ENCODE assay signal across 2 cellular contexts in the genomic region with DNA sequence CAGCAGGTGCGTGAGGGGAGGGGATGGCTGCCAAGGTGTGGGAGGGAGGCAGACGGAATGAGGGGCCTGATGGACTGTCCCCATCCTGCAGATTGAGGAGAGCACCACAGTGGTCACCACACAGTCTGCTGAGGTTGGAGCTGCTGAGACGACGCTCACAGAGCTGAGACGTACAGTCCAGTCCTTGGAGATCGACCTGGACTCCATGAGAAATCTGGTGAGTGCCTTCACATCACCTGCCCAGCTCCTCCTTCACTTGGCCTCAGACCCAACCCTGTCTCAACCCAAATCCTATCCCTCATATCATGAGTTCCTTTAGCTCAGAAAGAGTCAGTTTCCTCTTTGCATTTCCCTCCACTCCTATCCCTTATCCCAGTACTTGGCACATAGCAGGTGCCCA.
TF ChIP-seq lines count a peak whose summit lies in the region.

No MANE protein-coding gene starts in this region.

TF ChIP-seq in A549, 52 proteins besides CTCF, POLR2A, EP300 and RAD21:
- peak; percentile 25; the same call in 1 of the 2 replicates for TF ChIP-seq GATA3 (IDR thresholded peaks at IDR 0.05; ENCODE audit: borderline replicate concordance)
- TF ChIP-seq, protein P1, sequence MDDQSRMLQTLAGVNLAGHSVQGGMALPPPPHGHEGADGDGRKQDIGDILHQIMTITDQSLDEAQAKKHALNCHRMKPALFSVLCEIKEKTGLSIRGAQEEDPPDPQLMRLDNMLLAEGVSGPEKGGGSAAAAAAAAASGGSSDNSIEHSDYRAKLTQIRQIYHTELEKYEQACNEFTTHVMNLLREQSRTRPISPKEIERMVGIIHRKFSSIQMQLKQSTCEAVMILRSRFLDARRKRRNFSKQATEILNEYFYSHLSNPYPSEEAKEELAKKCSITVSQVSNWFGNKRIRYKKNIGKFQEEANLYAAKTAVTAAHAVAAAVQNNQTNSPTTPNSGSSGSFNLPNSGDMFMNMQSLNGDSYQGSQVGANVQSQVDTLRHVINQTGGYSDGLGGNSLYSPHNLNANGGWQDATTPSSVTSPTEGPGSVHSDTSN (IDR thresholded peaks at IDR 0.05), result 0 out of 2 replicates have a peak, but pooled peaks have one; percentile 6
- TF ChIP-seq, protein P2, sequence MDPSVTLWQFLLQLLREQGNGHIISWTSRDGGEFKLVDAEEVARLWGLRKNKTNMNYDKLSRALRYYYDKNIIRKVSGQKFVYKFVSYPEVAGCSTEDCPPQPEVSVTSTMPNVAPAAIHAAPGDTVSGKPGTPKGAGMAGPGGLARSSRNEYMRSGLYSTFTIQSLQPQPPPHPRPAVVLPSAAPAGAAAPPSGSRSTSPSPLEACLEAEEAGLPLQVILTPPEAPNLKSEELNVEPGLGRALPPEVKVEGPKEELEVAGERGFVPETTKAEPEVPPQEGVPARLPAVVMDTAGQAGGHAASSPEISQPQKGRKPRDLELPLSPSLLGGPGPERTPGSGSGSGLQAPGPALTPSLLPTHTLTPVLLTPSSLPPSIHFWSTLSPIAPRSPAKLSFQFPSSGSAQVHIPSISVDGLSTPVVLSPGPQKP (IDR thresholded peaks at IDR 0.05; ENCODE audit: low read depth, low read length), result no peak

TF ChIP-seq in IMR-90, 13 proteins besides CTCF, POLR2A, EP300 and RAD21:
- TF ChIP-seq MXI1 (IDR thresholded peaks at IDR 0.05; ENCODE audit: borderline replicate concordance, low read depth, low read length) (no peak), SMC3 (IDR thresholded peaks at IDR 0.05; ENCODE audit: low read depth, low read length) (no peak), BHLHE40 (IDR thresholded peaks at IDR 0.05; ENCODE audit: low read depth, low read length) (no peak), NFE2L2 (IDR thresholded peaks at IDR 0.05; ENCODE audit: low read depth, low read length) (no peak), CHD1 (IDR thresholded peaks at IDR 0.05; ENCODE audit: low read depth, low read length) (no peak), RFX5 (IDR thresholded peaks at IDR 0.05; ENCODE audit: low read depth, low read length) (no peak), RCOR1 (IDR thresholded peaks at IDR 0.05; ENCODE audit: insufficient replicate concordance, low read length) (no peak), CEBPB (IDR thresholded peaks at IDR 0.05; ENCODE audit: low read depth, low read length) (no peak), MAFK (IDR thresholded peaks at IDR 0.05; ENCODE audit: low read depth, low read length) (no peak), MAZ (IDR thresholded peaks at IDR 0.05; ENCODE audit: borderline replicate concordance, low read depth, low read length) (no peak), FOS (IDR thresholded peaks at IDR 0.05; ENCODE audit: low read depth, low read length) (no peak)
- TF ChIP-seq, protein P3, sequence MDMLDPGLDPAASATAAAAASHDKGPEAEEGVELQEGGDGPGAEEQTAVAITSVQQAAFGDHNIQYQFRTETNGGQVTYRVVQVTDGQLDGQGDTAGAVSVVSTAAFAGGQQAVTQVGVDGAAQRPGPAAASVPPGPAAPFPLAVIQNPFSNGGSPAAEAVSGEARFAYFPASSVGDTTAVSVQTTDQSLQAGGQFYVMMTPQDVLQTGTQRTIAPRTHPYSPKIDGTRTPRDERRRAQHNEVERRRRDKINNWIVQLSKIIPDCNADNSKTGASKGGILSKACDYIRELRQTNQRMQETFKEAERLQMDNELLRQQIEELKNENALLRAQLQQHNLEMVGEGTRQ (IDR thresholded peaks at IDR 0.05; ENCODE audit: low read depth, low read length), result no peak
- TF ChIP-seq, protein P2 (IDR thresholded peaks at IDR 0.05; ENCODE audit: borderline replicate concordance, low read depth, low read length), result no peak
